ENCODE assay signal across 23 cellular contexts in the genomic region with DNA sequence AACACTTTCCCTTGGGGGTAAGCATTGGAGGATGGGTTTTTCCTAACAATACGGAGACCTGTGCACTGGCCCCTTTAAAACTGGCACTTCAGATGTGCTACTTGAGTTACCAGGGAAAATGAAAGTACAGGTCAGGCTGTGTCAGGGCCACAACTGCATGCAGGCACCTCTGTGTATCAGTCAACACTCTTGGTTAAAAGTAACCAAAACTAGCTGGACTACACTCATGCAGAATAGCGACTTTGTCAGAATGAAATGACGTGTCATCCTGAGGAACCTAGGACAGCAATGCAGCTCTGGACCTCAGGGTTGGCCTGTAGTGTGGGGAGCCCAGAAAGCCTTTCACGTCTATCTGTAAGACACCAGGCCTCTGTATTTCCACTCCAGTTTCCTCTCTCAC. TPM values are rescaled to one million over a fixed set of nuclear protein-coding genes. Genes with fewer than 3 reads are reported as not detected.
A peak's percentile ranks its signal among the peaks of the same experiment; 100 is the strongest.
DNase-seq lines count a peak whose midpoint lies in the region; ATAC-seq lines count a peak whose summit lies in the region.
"Had no signal": no experiment of that assay in that cellular context is flagged by ENCODE, and none has a peak within 500 bp of the region (broad histone marks: within the 10 kb centered on the region; RNA-seq: fewer than 3 reads in every experiment).

No MANE protein-coding gene starts in this region.

- no peaks in the 10 kb centered on the region for H4K20me1 ChIP-seq in GM23248 (ENCODE audit: insufficient read depth)

- in situ Hi-C loops in GM23248 (cut with MboI), result loop anchor here (10.0 kb wide), 1 partner anchor 104 kb away; no protein-coding TSS in a partner anchor

- peaks cover 40% of the 10 kb centered on the region for H3K4me1 ChIP-seq in GM23248 (ENCODE audit: insufficient read depth)
- H3K4me1 ChIP-seq in skeletal muscle tissue (ENCODE audit: control insufficient read depth in 3 of 3, insufficient read depth in 3 of 3, low read length in 3 of 3), result peaks cover 20 to 54% (median 22%) of the 10 kb centered on the region in 3 donors
- H3K4me1 ChIP-seq: vagina had no signal

- H3K27ac Mint-ChIP-seq in activated CD8-positive, alpha-beta memory T cell treated with anti-CD3 and anti-CD28 coated beads, Interleukin-2, amount 10 ng/mL, durations not matched to agents 7 days and 5 days, result peak overlapping the region; percentile 67
- no peak overlapping the region for H3K27ac Mint-ChIP-seq in effector memory CD8-positive, alpha-beta T cell
- H3K27ac Mint-ChIP-seq: activated T-helper 1 cell treated with anti-CD3 and anti-CD28 coated beads, Interleukin-12 subunit alpha, Interleukin-12 subunit beta, Interleukin-2, Interleukin-4 antibody, amounts not matched to agents 30 ng/mL and 10 ng/mL and 1 ng/mL, durations not matched to agents 14 hours and 24 hours and 36 hours had no signal

- CTCF ChIA-PET in activated CD8-positive, alpha-beta memory T cell treated with anti-CD3 and anti-CD28 coated beads, Interleukin-2, amount 10 ng/mL, durations not matched to agents 7 days and 5 days (lab: Charles Lee), result interaction anchor here (0.9 to 7.9 kb wide), 4 partner anchors 66 to 250 kb away, joined by 4 to 90 read pairs (median 6); no protein-coding TSS in a partner anchor

- H3K4me1 Mint-ChIP-seq in activated CD8-positive, alpha-beta memory T cell treated with anti-CD3 and anti-CD28 coated beads, Interleukin-2, amount 10 ng/mL, durations not matched to agents 7 days and 5 days, result peaks cover 15% of the 10 kb centered on the region
- H3K4me1 Mint-ChIP-seq in effector memory CD8-positive, alpha-beta T cell (ENCODE audit: low read depth in 2 of 2), result no peaks in the 10 kb centered on the region

- no peaks in the 10 kb centered on the region for H3K27me3 Mint-ChIP-seq in activated CD8-positive, alpha-beta memory T cell treated with anti-CD3 and anti-CD28 coated beads, Interleukin-2, amount 10 ng/mL, durations not matched to agents 7 days and 5 days
- H3K27me3 Mint-ChIP-seq in effector memory CD8-positive, alpha-beta T cell, result no peaks in the 10 kb centered on the region

- peaks cover 22% of the 10 kb centered on the region for H3F3A ChIP-seq in GM23248 (ENCODE audit: insufficient read depth)

- H3K4me3 ChIP-seq in GM23248 (no peak overlapping the region), skeletal muscle tissue (ENCODE audit: low read length in 3 of 3) (peak overlapping the region in 1 of 3 donors; percentile 9)
- H3K4me3 ChIP-seq: vagina had no signal

- H3K9me2 ChIP-seq in GM23248 (ENCODE audit: insufficient read depth), result no peaks in the 10 kb centered on the region

- H3K9ac ChIP-seq in GM23248 (no peak overlapping the region), skeletal muscle tissue (ENCODE audit: low read depth in 1 of 3, low read length in 3 of 3) (peak overlapping the region in 1 of 3 donors; percentile 36)

- peak; percentile 52 for DNase-seq in activated CD8-positive, alpha-beta memory T cell treated with anti-CD3 and anti-CD28 coated beads, Interleukin-2, amount 10 ng/mL, durations not matched to agents 7 days and 5 days
- DNase-seq in activated CD8-positive, alpha-beta memory T cell treated with anti-CD3 and anti-CD28 coated beads, Interleukin-2, amount 50 U/mL, for 48 hours, result no peak
- DNase-seq in GM23248, result peak; percentile 7
- DNase-seq in effector memory CD8-positive, alpha-beta T cell, result no peak
- DNase-seq in stimulated activated CD4-positive, alpha-beta T cell treated with anti-CD3 and anti-CD28 coated beads, Interleukin-2, amount 100 ng/mL, for 24 hours, result no peak
- DNase-seq in OCI-M2 (lab: John Stamatoyannopoulos, UW; ENCODE audit: unreplicated experiment), result no peak
- no peak for DNase-seq in central memory CD4-positive, alpha-beta T cell
- DNase-seq: BE2C; dermis blood vessel endothelial cell; KG1; naive thymus-derived CD8-positive, alpha-beta T cell; NCI-H2029 treated with DMSO at 0.1 percent for 48 hours; NCI-H510A; posterior cingulate gyrus; SHP77; stimulated activated CD4-positive, alpha-beta T cell treated with anti-CD3 and anti-CD28 coated beads, Interleukin-4, amount 100 ng/mL, for 4 hours; WERI-Rb-1 had no signal

- H3K9me3 ChIP-seq in GM23248 (ENCODE audit: low read depth) (no peaks in the 10 kb centered on the region), skeletal muscle tissue (ENCODE audit: control insufficient read depth in 3 of 3, low read length in 3 of 3) (no peaks in the 10 kb centered on the region)
- H3K9me3 ChIP-seq: BE2C, vagina had no signal

- H3K27ac ChIP-seq in GM23248, result peak overlapping the region; percentile 28; the same call in 1 of the 2 replicates
- peak overlapping the region; percentile 54 for H3K27ac ChIP-seq in skeletal muscle tissue (ENCODE audit: low read depth, low read length)
- H3K27ac ChIP-seq: brain microvascular endothelial cell, vagina, WERI-Rb-1 had no signal

- no peaks in the 10 kb centered on the region for H3K79me2 ChIP-seq in GM23248 (ENCODE audit: insufficient read depth)

- H2AFZ ChIP-seq in GM23248, result no peak overlapping the region

- H3K36me3 Mint-ChIP-seq in activated CD8-positive, alpha-beta memory T cell treated with anti-CD3 and anti-CD28 coated beads, Interleukin-2, amount 10 ng/mL, durations not matched to agents 7 days and 5 days, result peaks cover 12% of the 10 kb centered on the region
- H3K36me3 Mint-ChIP-seq in effector memory CD8-positive, alpha-beta T cell (ENCODE audit: insufficient read depth), result no peaks in the 10 kb centered on the region
- H3K36me3 Mint-ChIP-seq: naive thymus-derived CD8-positive, alpha-beta T cell had no signal

- ATAC-seq in activated CD8-positive, alpha-beta memory T cell treated with anti-CD3 and anti-CD28 coated beads, Interleukin-2, amount 10 ng/mL, durations not matched to agents 7 days and 5 days, result peak; percentile 83
- ATAC-seq in effector memory CD8-positive, alpha-beta T cell (replicated peaks), result peak; percentile 65
- ATAC-seq: naive thymus-derived CD8-positive, alpha-beta T cell had no signal

- no peaks in the 10 kb centered on the region for H3K36me3 ChIP-seq in GM23248 (ENCODE audit: low read depth)
- H3K36me3 ChIP-seq in skeletal muscle tissue (ENCODE audit: control insufficient read depth in 3 of 3, insufficient read depth in 3 of 3, low read length in 3 of 3), result peaks cover 0 to 22% (median 0%) of the 10 kb centered on the region in 3 donors
- H3K36me3 ChIP-seq: BE2C, brain microvascular endothelial cell, vagina had no signal

- H3K4me3 Mint-ChIP-seq in activated CD8-positive, alpha-beta memory T cell treated with anti-CD3 and anti-CD28 coated beads, Interleukin-2, amount 10 ng/mL, durations not matched to agents 7 days and 5 days, result no peak overlapping the region
- H3K4me3 Mint-ChIP-seq in effector memory CD8-positive, alpha-beta T cell, result peak overlapping the region in 1 of 2 donors; percentile 19
- H3K4me3 Mint-ChIP-seq: activated T-helper 1 cell treated with anti-CD3 and anti-CD28 coated beads, Interleukin-12 subunit alpha, Interleukin-12 subunit beta, Interleukin-2, Interleukin-4 antibody, amounts not matched to agents 30 ng/mL and 10 ng/mL and 1 ng/mL, durations not matched to agents 14 hours and 24 hours and 36 hours; naive thymus-derived CD8-positive, alpha-beta T cell had no signal

- 86 to 88% methylated on average over 4 of the region's 4 CpGs for WGBS in GM23248 (ENCODE audit: low coverage in 1 of 2, low lambda C conversion rate in 2 of 2, missing lambda C conversion rate in 2 of 2), 2 experiments

- H3K27me3 ChIP-seq in GM23248 (replicated peaks; ENCODE audit: insufficient read depth) (no peaks in the 10 kb centered on the region), skeletal muscle tissue (ENCODE audit: control insufficient read depth in 3 of 3, insufficient read depth in 3 of 3, low read length in 3 of 3) (no peaks in the 10 kb centered on the region)
- H3K27me3 ChIP-seq: BE2C, brain microvascular endothelial cell, vagina had no signal

- no peaks in the 10 kb centered on the region for H3K9me3 Mint-ChIP-seq in activated CD8-positive, alpha-beta memory T cell treated with anti-CD3 and anti-CD28 coated beads, Interleukin-2, amount 10 ng/mL, durations not matched to agents 7 days and 5 days (ENCODE audit: low read depth)
- H3K9me3 Mint-ChIP-seq in effector memory CD8-positive, alpha-beta T cell, result no peaks in the 10 kb centered on the region
- H3K9me3 Mint-ChIP-seq: activated T-helper 1 cell treated with anti-CD3 and anti-CD28 coated beads, Interleukin-12 subunit alpha, Interleukin-12 subunit beta, Interleukin-2, Interleukin-4 antibody, amounts not matched to agents 30 ng/mL and 10 ng/mL and 1 ng/mL, durations not matched to agents 14 hours and 24 hours and 36 hours; naive thymus-derived CD8-positive, alpha-beta T cell had no signal

- H3K4me2 ChIP-seq in GM23248 (ENCODE audit: unreplicated experiment), result peak overlapping the region; percentile 43

RNA-seq across cellular contexts. Expression of a gene that starts 33.8 kb away (rescaled TPM):
- total RNA-seq in activated CD8-positive, alpha-beta memory T cell treated with anti-CD3 and anti-CD28 coated beads, Interleukin-2, amount 10 ng/mL, durations not matched to agents 7 days and 5 days, result 1 to 10 TPM; 2.3 to 5.3 TPM
- total RNA-seq in GM23248 (2014; rRNA removed; shearing (Covaris generic)), result not detected in 2 replicates
- polyA plus RNA-seq in GM23248 (2016; fragmentation: Nextera tagmentation; extraction: Ambion mirVana), result 0.18 and 0.70 TPM in 2 replicates
- total RNA-seq in skeletal muscle tissue, result not detected
- total RNA-seq: mesenteric fat pad, subcutaneous adipose tissue, vagina had no signal

RNA-seq across cellular contexts. Expression of a gene that starts 34.3 kb away (rescaled TPM):
- 10 to 100 TPM; 15.6 to 19.0 TPM for total RNA-seq in activated CD8-positive, alpha-beta memory T cell treated with anti-CD3 and anti-CD28 coated beads, Interleukin-2, amount 10 ng/mL, durations not matched to agents 7 days and 5 days
- total RNA-seq in GM23248 (2014; rRNA removed; shearing (Covaris generic)), result 2.2 and 2.5 TPM in 2 replicates
- 1.5 and 1.9 TPM in 2 replicates for polyA plus RNA-seq in GM23248 (2016; fragmentation: Nextera tagmentation; extraction: Ambion mirVana)
- total RNA-seq in skeletal muscle tissue, result 5.2 TPM
- polyA plus RNA-seq: naive thymus-derived CD8-positive, alpha-beta T cell had no signal

Comparison
In these comparisons a context has a peak if more than half of its experiments do, and no peak if none do; other contexts are left out.
1. DNase-seq: peak in activated CD8-positive, alpha-beta memory T cell treated with anti-CD3 and anti-CD28 coated beads, Interleukin-2, amount 10 ng/mL, durations not matched to agents 7 days and 5 days (single experiment) and GM23248 (single experiment); none in activated CD8-positive, alpha-beta memory T cell treated with anti-CD3 and anti-CD28 coated beads, Interleukin-2, amount 50 U/mL, for 48 hours (single experiment), effector memory CD8-positive, alpha-beta T cell (0 of 3), stimulated activated CD4-positive, alpha-beta T cell treated with anti-CD3 and anti-CD28 coated beads, Interleukin-2, amount 100 ng/mL, for 24 hours (0 of 2), OCI-M2 (single experiment) and central memory CD4-positive, alpha-beta T cell (single experiment).